Comparison of ENCODE assay signal across 1 cellular context in the genomic region with DNA sequence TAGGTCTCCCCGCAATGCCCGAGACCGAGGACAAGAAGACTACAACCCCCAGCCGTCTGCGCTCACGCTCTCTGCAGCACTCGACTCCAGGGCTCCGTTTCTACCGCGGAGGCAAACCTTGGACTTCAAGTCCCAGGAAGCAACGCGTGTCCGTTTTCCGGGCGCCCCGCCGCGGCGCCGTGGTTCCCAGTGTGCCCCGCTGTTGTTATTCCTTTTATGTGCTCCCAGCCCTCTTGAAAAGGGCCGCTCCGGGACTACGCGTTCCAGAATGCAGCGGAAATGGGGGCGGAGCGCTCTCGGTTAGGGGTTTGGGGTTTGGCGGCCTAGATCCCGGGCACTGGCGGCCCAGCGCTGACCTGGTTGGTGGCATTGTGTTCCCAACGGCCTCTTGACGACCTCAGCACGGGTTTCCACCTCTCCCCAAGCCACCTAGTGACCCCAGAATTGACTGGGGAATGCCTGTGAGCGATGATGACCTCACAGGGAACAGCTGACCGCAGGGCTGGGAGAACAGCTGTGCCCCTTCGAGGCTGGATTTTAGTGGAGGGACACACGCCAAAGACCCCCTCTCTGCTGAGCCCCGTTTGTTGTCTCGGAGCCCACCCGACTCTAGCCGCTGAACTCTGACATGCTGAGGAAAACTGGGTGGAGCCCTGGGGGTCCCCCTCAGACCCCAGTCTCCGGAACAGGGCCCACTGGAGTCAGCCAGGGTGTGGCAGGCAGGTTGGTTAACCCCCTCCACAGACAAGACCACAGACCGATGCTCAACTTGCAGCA.
A peak's percentile ranks its signal among the peaks of the same experiment; 100 is the strongest.
TF ChIP-seq lines count a peak whose summit lies in the region.

No MANE protein-coding gene starts in this region.

TF ChIP-seq in K562, 482 proteins besides CTCF, POLR2A, EP300 and RAD21 (continued from another document and continues in another):
- TF ChIP-seq TCF3 (CRISPR knock-in tag; IDR thresholded peaks at IDR 0.05) (0 out of 2 replicates have a peak, but pooled peaks have one; percentile 7), CREB1 (IDR thresholded peaks at IDR 0.05) (peak; percentile 84), CREB1 (CRISPR knock-in tag; IDR thresholded peaks at IDR 0.05) (peak; percentile 92), MYNN (IDR thresholded peaks at IDR 0.05) (peak; percentile 49; the same call in 1 of the 2 replicates), MYNN (CRISPR knock-in tag; IDR thresholded peaks at IDR 0.05) (no peak), ZNF124 (CRISPR knock-in tag; IDR thresholded peaks at IDR 0.05) (no peak), XRCC3 (IDR thresholded peaks at IDR 0.05) (no peak), PRPF4 (IDR thresholded peaks at IDR 0.05; ENCODE audit: insufficient read depth, low read depth, low read length, poor library complexity, severe bottlenecking) (no peak), ARID1B (IDR thresholded peaks at IDR 0.05) (peak; percentile 61; the same call in 1 of the 2 replicates), ATF1 (CRISPR knock-in tag; IDR thresholded peaks at IDR 0.05) (no peak), ATF1 (tag; IDR thresholded peaks at IDR 0.05) (peak; percentile 96), POLR3A (IDR thresholded peaks at IDR 0.05; ENCODE audit: borderline replicate concordance, extremely low read depth, insufficient read depth, insufficient read length) (no peak), PURB (CRISPR knock-in tag; IDR thresholded peaks at IDR 0.05; ENCODE audit: low read depth) (no peak), GTF2A2 (tag; IDR thresholded peaks at IDR 0.05) (no peak), COPS2 (conservative IDR thresholded peaks at IDR 0.05) (no peak), ZEB2 (IDR thresholded peaks at IDR 0.05) (no peak), EWSR1 (IDR thresholded peaks at IDR 0.05; ENCODE audit: borderline replicate concordance, low read depth, partially characterized antibody) (no peak), GATA2 (CRISPR knock-in tag; IDR thresholded peaks at IDR 0.05) (no peak), CBX1 (IDR thresholded peaks at IDR 0.05; ENCODE audit: low read depth) (no peak), CREBBP (IDR thresholded peaks at IDR 0.05; ENCODE audit: low read depth, low read length) (no peak), CHCHD3 (CRISPR knock-in tag; IDR thresholded peaks at IDR 0.05) (no peak), ZNF507 (tag; conservative IDR thresholded peaks at IDR 0.05) (no peak), POLR3G (IDR thresholded peaks at IDR 0.05; ENCODE audit: extremely low read depth, insufficient read length, insufficient replicate concordance) (no peak), KDM4B (IDR thresholded peaks at IDR 0.05; ENCODE audit: borderline replicate concordance in 2 of 2, low read depth in 1 of 2) (peak in 1 of 2 experiments; percentile 88; a peak in 1 of 4 replicates), FOXA1 (IDR thresholded peaks at IDR 0.05; ENCODE audit: borderline replicate concordance) (no peak), CHD1 (IDR thresholded peaks at IDR 0.05; ENCODE audit: low read length) (peak; percentile 57)
- TF ChIP-seq, protein P1, sequence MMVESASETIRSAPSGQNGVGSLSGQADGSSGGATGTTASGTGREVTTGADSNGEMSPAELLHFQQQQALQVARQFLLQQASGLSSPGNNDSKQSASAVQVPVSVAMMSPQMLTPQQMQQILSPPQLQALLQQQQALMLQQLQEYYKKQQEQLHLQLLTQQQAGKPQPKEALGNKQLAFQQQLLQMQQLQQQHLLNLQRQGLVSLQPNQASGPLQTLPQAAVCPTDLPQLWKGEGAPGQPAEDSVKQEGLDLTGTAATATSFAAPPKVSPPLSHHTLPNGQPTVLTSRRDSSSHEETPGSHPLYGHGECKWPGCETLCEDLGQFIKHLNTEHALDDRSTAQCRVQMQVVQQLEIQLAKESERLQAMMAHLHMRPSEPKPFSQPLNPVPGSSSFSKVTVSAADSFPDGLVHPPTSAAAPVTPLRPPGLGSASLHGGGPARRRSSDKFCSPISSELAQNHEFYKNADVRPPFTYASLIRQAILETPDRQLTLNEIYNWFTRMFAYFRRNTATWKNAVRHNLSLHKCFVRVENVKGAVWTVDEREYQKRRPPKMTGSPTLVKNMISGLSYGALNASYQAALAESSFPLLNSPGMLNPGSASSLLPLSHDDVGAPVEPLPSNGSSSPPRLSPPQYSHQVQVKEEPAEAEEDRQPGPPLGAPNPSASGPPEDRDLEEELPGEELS (CRISPR knock-in tag; IDR thresholded peaks at IDR 0.05; ENCODE audit: borderline replicate concordance): no peak
- TF ChIP-seq, protein P2, sequence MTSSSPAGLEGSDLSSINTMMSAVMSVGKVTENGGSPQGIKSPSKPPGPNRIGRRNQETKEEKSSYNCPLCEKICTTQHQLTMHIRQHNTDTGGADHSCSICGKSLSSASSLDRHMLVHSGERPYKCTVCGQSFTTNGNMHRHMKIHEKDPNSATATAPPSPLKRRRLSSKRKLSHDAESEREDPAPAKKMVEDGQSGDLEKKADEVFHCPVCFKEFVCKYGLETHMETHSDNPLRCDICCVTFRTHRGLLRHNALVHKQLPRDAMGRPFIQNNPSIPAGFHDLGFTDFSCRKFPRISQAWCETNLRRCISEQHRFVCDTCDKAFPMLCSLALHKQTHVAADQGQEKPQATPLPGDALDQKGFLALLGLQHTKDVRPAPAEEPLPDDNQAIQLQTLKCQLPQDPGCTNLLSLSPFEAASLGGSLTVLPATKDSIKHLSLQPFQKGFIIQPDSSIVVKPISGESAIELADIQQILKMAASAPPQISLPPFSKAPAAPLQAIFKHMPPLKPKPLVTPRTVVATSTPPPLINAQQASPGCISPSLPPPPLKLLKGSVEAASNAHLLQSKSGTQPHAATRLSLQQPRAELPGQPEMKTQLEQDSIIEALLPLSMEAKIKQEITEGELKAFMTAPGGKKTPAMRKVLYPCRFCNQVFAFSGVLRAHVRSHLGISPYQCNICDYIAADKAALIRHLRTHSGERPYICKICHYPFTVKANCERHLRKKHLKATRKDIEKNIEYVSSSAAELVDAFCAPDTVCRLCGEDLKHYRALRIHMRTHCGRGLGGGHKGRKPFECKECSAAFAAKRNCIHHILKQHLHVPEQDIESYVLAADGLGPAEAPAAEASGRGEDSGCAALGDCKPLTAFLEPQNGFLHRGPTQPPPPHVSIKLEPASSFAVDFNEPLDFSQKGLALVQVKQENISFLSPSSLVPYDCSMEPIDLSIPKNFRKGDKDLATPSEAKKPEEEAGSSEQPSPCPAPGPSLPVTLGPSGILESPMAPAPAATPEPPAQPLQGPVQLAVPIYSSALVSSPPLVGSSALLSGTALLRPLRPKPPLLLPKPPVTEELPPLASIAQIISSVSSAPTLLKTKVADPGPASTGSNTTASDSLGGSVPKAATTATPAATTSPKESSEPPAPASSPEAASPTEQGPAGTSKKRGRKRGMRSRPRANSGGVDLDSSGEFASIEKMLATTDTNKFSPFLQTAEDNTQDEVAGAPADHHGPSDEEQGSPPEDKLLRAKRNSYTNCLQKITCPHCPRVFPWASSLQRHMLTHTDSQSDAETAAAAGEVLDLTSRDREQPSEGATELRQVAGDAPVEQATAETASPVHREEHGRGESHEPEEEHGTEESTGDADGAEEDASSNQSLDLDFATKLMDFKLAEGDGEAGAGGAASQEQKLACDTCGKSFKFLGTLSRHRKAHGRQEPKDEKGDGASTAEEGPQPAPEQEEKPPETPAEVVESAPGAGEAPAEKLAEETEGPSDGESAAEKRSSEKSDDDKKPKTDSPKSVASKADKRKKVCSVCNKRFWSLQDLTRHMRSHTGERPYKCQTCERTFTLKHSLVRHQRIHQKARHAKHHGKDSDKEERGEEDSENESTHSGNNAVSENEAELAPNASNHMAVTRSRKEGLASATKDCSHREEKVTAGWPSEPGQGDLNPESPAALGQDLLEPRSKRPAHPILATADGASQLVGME (CRISPR knock-in tag; IDR thresholded peaks at IDR 0.05): 0 out of 2 replicates have a peak, but pooled peaks have one; percentile 35
- TF ChIP-seq, protein P3, sequence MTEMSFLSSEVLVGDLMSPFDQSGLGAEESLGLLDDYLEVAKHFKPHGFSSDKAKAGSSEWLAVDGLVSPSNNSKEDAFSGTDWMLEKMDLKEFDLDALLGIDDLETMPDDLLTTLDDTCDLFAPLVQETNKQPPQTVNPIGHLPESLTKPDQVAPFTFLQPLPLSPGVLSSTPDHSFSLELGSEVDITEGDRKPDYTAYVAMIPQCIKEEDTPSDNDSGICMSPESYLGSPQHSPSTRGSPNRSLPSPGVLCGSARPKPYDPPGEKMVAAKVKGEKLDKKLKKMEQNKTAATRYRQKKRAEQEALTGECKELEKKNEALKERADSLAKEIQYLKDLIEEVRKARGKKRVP (CRISPR knock-in tag; IDR thresholded peaks at IDR 0.05): no peak
- TF ChIP-seq, protein P4, sequence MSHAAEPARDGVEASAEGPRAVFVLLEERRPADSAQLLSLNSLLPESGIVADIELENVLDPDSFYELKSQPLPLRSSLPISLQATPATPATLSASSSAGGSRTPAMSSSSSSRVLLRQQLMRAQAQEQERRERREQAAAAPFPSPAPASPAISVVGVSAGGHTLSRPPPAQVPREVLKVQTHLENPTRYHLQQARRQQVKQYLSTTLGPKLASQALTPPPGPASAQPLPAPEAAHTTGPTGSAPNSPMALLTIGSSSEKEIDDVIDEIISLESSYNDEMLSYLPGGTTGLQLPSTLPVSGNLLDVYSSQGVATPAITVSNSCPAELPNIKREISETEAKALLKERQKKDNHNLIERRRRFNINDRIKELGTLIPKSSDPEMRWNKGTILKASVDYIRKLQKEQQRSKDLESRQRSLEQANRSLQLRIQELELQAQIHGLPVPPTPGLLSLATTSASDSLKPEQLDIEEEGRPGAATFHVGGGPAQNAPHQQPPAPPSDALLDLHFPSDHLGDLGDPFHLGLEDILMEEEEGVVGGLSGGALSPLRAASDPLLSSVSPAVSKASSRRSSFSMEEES (CRISPR knock-in tag; IDR thresholded peaks at IDR 0.05): no peak
- TF ChIP-seq, protein P5, sequence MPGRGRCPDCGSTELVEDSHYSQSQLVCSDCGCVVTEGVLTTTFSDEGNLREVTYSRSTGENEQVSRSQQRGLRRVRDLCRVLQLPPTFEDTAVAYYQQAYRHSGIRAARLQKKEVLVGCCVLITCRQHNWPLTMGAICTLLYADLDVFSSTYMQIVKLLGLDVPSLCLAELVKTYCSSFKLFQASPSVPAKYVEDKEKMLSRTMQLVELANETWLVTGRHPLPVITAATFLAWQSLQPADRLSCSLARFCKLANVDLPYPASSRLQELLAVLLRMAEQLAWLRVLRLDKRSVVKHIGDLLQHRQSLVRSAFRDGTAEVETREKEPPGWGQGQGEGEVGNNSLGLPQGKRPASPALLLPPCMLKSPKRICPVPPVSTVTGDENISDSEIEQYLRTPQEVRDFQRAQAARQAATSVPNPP (IDR thresholded peaks at IDR 0.05; ENCODE audit: borderline replicate concordance, insufficient read depth, insufficient read length): no peak
- TF ChIP-seq, protein P6, sequence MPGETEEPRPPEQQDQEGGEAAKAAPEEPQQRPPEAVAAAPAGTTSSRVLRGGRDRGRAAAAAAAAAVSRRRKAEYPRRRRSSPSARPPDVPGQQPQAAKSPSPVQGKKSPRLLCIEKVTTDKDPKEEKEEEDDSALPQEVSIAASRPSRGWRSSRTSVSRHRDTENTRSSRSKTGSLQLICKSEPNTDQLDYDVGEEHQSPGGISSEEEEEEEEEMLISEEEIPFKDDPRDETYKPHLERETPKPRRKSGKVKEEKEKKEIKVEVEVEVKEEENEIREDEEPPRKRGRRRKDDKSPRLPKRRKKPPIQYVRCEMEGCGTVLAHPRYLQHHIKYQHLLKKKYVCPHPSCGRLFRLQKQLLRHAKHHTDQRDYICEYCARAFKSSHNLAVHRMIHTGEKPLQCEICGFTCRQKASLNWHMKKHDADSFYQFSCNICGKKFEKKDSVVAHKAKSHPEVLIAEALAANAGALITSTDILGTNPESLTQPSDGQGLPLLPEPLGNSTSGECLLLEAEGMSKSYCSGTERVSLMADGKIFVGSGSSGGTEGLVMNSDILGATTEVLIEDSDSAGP (CRISPR knock-in tag; IDR thresholded peaks at IDR 0.05): no peak
- TF ChIP-seq, protein P7, sequence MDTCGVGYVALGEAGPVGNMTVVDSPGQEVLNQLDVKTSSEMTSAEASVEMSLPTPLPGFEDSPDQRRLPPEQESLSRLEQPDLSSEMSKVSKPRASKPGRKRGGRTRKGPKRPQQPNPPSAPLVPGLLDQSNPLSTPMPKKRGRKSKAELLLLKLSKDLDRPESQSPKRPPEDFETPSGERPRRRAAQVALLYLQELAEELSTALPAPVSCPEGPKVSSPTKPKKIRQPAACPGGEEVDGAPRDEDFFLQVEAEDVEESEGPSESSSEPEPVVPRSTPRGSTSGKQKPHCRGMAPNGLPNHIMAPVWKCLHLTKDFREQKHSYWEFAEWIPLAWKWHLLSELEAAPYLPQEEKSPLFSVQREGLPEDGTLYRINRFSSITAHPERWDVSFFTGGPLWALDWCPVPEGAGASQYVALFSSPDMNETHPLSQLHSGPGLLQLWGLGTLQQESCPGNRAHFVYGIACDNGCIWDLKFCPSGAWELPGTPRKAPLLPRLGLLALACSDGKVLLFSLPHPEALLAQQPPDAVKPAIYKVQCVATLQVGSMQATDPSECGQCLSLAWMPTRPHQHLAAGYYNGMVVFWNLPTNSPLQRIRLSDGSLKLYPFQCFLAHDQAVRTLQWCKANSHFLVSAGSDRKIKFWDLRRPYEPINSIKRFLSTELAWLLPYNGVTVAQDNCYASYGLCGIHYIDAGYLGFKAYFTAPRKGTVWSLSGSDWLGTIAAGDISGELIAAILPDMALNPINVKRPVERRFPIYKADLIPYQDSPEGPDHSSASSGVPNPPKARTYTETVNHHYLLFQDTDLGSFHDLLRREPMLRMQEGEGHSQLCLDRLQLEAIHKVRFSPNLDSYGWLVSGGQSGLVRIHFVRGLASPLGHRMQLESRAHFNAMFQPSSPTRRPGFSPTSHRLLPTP (IDR thresholded peaks at IDR 0.05; ENCODE audit: borderline replicate concordance, extremely low read depth, insufficient read length): no peak
- TF ChIP-seq, protein P8, sequence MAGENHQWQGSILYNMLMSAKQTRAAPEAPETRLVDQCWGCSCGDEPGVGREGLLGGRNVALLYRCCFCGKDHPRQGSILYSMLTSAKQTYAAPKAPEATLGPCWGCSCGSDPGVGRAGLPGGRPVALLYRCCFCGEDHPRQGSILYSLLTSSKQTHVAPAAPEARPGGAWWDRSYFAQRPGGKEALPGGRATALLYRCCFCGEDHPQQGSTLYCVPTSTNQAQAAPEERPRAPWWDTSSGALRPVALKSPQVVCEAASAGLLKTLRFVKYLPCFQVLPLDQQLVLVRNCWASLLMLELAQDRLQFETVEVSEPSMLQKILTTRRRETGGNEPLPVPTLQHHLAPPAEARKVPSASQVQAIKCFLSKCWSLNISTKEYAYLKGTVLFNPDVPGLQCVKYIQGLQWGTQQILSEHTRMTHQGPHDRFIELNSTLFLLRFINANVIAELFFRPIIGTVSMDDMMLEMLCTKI (IDR thresholded peaks at IDR 0.05; ENCODE audit: partially characterized antibody): no peak
- TF ChIP-seq, protein P9, sequence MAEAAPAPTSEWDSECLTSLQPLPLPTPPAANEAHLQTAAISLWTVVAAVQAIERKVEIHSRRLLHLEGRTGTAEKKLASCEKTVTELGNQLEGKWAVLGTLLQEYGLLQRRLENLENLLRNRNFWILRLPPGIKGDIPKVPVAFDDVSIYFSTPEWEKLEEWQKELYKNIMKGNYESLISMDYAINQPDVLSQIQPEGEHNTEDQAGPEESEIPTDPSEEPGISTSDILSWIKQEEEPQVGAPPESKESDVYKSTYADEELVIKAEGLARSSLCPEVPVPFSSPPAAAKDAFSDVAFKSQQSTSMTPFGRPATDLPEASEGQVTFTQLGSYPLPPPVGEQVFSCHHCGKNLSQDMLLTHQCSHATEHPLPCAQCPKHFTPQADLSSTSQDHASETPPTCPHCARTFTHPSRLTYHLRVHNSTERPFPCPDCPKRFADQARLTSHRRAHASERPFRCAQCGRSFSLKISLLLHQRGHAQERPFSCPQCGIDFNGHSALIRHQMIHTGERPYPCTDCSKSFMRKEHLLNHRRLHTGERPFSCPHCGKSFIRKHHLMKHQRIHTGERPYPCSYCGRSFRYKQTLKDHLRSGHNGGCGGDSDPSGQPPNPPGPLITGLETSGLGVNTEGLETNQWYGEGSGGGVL (CRISPR knock-in tag; IDR thresholded peaks at IDR 0.05): no peak
